In the genomic region with DNA sequence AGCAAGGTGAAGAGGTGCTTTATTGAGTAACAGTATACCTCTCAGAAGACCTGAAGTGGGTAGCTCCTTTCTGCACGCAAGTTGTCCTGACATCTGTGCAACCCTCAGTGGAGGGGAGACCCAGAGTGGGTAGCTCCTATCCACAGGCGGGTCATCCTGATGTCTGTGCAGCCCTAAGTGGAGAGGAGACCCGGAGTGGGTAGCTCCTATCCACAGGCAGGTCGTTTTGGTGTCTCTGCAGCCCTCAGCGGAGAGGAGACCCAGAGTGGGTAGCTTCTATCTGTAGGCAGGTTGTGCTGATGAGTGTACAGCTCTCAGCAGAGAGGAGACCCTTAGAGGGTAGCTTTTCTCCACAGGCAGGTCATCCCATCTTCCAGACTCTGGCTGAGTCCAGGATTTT, we compare ENCODE assay signal across 19 cellular contexts.
"Had no signal": no experiment of that assay in that cellular context is flagged by ENCODE, and none has a peak within 500 bp of the region (broad histone marks: within the 10 kb centered on the region; RNA-seq: fewer than 3 reads in every experiment).

No MANE protein-coding gene starts in this region.

- H3K9me3 Mint-ChIP-seq: activated CD8-positive, alpha-beta T cell treated with anti-CD3 and anti-CD28 coated beads for 36 hours; activated naive CD4-positive, alpha-beta T cell treated with anti-CD3 and anti-CD28 coated beads, Interleukin-2, amount 50 U/mL, for 24 hours; natural killer cell had no signal

- H3K4me3 Mint-ChIP-seq: activated CD4-positive, alpha-beta T cell treated with anti-CD3 and anti-CD28 coated beads, Interleukin-2, amount 10 ng/mL, durations not matched to agents 7 days and 5 days; activated CD8-positive, alpha-beta T cell treated with anti-CD3 and anti-CD28 coated beads for 36 hours; activated naive CD4-positive, alpha-beta T cell treated with anti-CD3 and anti-CD28 coated beads, Interleukin-2, amount 50 U/mL, for 24 hours; brain; dendritic cell treated with granulocyte-macrophage colony-stimulating factor and Interleukin-4, amounts not matched to agents 40 ng/mL and 50 ng/mL, for 4 days; natural killer cell; T-helper 17 cell had no signal

- DNase-seq: activated CD4-positive, alpha-beta T cell treated with anti-CD3 and anti-CD28 coated beads, Interleukin-2, amount 10 ng/mL, durations not matched to agents 7 days and 5 days; activated CD8-positive, alpha-beta T cell treated with anti-CD3 and anti-CD28 coated beads for 36 hours; activated gamma-delta T cell treated with Interleukin-2 at 50 U/mL for 16 hours; anterior cingulate cortex; effector CD4-positive, alpha-beta T cell; hippocampal formation; left ventricle myocardium superior; mammary epithelial cell; midbrain; natural killer cell; ovary; psoas muscle; stimulated activated CD4-positive, alpha-beta T cell treated with anti-CD3 and anti-CD28 coated beads, Interleukin-4, amount 100 ng/mL, for 24 hours; stimulated activated naive CD8-positive, alpha-beta T cell treated with anti-CD3 and anti-CD28 coated beads, Interleukin-15, Interleukin-2, amounts not matched to agents 100 U/mL and 50 U/mL, for 24 hours; T-helper 17 cell had no signal

- ATAC-seq: activated CD8-positive, alpha-beta T cell treated with anti-CD3 and anti-CD28 coated beads for 36 hours; esophagus mucosa; left ventricle myocardium superior; natural killer cell; psoas muscle; stimulated activated naive CD8-positive, alpha-beta T cell treated with anti-CD3 and anti-CD28 coated beads, Interleukin-15, Interleukin-2, amounts not matched to agents 100 U/mL and 50 U/mL, for 24 hours; T-helper 17 cell had no signal

- H3K27ac Mint-ChIP-seq: activated CD4-positive, alpha-beta T cell treated with anti-CD3 and anti-CD28 coated beads, Interleukin-2, amount 10 ng/mL, durations not matched to agents 7 days and 5 days; activated CD8-positive, alpha-beta T cell treated with anti-CD3 and anti-CD28 coated beads for 36 hours; activated naive CD4-positive, alpha-beta T cell treated with anti-CD3 and anti-CD28 coated beads, Interleukin-2, amount 50 U/mL, for 24 hours; brain; dendritic cell treated with granulocyte-macrophage colony-stimulating factor and Interleukin-4, amounts not matched to agents 40 ng/mL and 50 ng/mL, for 4 days; natural killer cell; T-helper 17 cell had no signal

- H3K4me1 Mint-ChIP-seq: activated CD4-positive, alpha-beta T cell treated with anti-CD3 and anti-CD28 coated beads, Interleukin-2, amount 10 ng/mL, durations not matched to agents 7 days and 5 days; activated naive CD4-positive, alpha-beta T cell treated with anti-CD3 and anti-CD28 coated beads, Interleukin-2, amount 50 U/mL, for 24 hours; brain; natural killer cell; T-helper 17 cell had no signal

- H3K36me3 Mint-ChIP-seq: natural killer cell had no signal
